In genomic region chr2:61485281-61485680, GRCh38 we compare ENCODE assay signal across 29 cellular contexts.
"Had no signal": no experiment of that assay in that cellular context is flagged by ENCODE, and none has a peak within 500 bp of the region (broad histone marks: within the 10 kb centered on the region; RNA-seq: fewer than 3 reads in every experiment).

No MANE protein-coding gene starts in this region.

- ATAC-seq: activated T-cell treated with anti-CD3 and anti-CD28 coated beads, Interleukin-2, amount 50 U/mL, for 4 hours had no signal

- H3K4me3 Mint-ChIP-seq: activated CD4-positive, alpha-beta memory T cell treated with anti-CD3 and anti-CD28 coated beads, Interleukin-2, amount 10 ng/mL, durations not matched to agents 7 days and 5 days; activated naive CD8-positive, alpha-beta T cell treated with anti-CD3 and anti-CD28 coated beads for 36 hours; activated T-cell treated with anti-CD3 and anti-CD28 coated beads, Interleukin-2, amount 50 U/mL, for 4 hours had no signal

- H3K27ac ChIP-seq: brain microvascular endothelial cell, KMS-11, WERI-Rb-1 had no signal

- H3K4me1 Mint-ChIP-seq: activated naive CD8-positive, alpha-beta T cell treated with anti-CD3 and anti-CD28 coated beads for 36 hours had no signal

- H3K9me3 Mint-ChIP-seq: activated CD4-positive, alpha-beta memory T cell treated with anti-CD3 and anti-CD28 coated beads, Interleukin-2, amount 10 ng/mL, durations not matched to agents 7 days and 5 days; activated naive CD8-positive, alpha-beta T cell treated with anti-CD3 and anti-CD28 coated beads for 36 hours; activated T-cell treated with anti-CD3 and anti-CD28 coated beads, Interleukin-2, amount 50 U/mL, for 4 hours had no signal

- H3K27me3 ChIP-seq: brain microvascular endothelial cell had no signal

- H3K27ac Mint-ChIP-seq: activated CD4-positive, alpha-beta memory T cell treated with anti-CD3 and anti-CD28 coated beads, Interleukin-2, amount 10 ng/mL, durations not matched to agents 7 days and 5 days had no signal

- H3K27me3 Mint-ChIP-seq: activated CD4-positive, alpha-beta memory T cell treated with anti-CD3 and anti-CD28 coated beads, Interleukin-2, amount 10 ng/mL, durations not matched to agents 7 days and 5 days; activated naive CD8-positive, alpha-beta T cell treated with anti-CD3 and anti-CD28 coated beads for 36 hours had no signal

- DNase-seq: activated CD4-positive, alpha-beta memory T cell treated with anti-CD3 and anti-CD28 coated beads, Interleukin-2, amount 10 ng/mL, durations not matched to agents 7 days and 5 days; activated CD4-positive, alpha-beta T cell treated with anti-CD3 and anti-CD28 coated beads for 1 hour; activated CD4-positive, alpha-beta T cell treated with anti-CD3 and anti-CD28 coated beads for 48 hours; activated CD4-positive, CD25-positive, alpha-beta regulatory T cell; activated effector memory CD4-positive, alpha-beta T cell treated with anti-CD3 and anti-CD28 coated beads, Interleukin-2, amount 50 U/mL, for 16 hours; activated naive CD4-positive, alpha-beta T cell; activated naive CD4-positive, alpha-beta T cell treated with anti-CD3 and anti-CD28 coated beads, Interleukin-2, amount 50 U/mL, for 16 hours; activated naive CD8-positive, alpha-beta T cell treated with anti-CD3 and anti-CD28 coated beads for 36 hours; activated T-cell treated with anti-CD3 and anti-CD28 coated beads, Interleukin-2, amount 50 U/mL, for 4 hours; amniotic stem cell; aorta; brain microvascular endothelial cell; central memory CD4-positive, alpha-beta T cell; MM.1S; MV-4-11; NCI-H1092; NCI-H1436 treated with DMSO at 0.1 percent for 48 hours; NCI-H1694 treated with DMSO at 0.1 percent for 48 hours; NCI-H2029; NCI-H510A; NCI-H526; NCI-H748 treated with DMSO at 0.1 percent for 48 hours; Right ventricle myocardium superior; SW 1271; T-helper 1 cell; T-helper 2 cell; T1000; WERI-Rb-1 had no signal
